ENCODE assay signal across 33 cellular contexts in the genomic region with DNA sequence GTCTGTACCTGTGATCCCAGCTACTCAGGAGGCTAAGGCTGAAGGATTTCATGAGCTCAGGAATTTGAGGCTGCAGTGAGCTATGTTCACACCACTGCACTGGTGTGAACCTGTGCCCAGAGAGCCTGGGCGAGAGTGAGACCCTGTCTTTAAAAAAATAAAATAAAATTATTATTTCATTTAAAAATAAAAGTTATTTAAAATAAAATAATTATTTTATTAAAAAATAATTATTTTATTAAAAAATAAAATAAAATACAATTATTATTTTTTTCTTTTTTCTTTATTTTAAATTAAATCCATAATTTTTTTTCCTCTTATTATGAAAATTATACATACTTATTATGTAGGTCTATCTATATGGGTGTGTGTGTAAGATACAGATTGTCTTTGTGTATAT. TPM values are rescaled to one million over a fixed set of nuclear protein-coding genes. Genes with fewer than 3 reads are reported as not detected.
"Had no signal": no experiment of that assay in that cellular context is flagged by ENCODE, and none has a peak within 500 bp of the region (broad histone marks: within the 10 kb centered on the region; RNA-seq: fewer than 3 reads in every experiment).

No MANE protein-coding gene starts in this region.

- H3K36me3 Mint-ChIP-seq: mesothelial cell of epicardium; naive B cell; stimulated activated memory B cell treated with anti-CD40 and anti-IgM and Interleukin-4, amounts not matched to agents 10 μg/mL and 1 μg/mL and 100 μg/mL, for 72 hours; type B pancreatic cell had no signal

- H3K4me1 Mint-ChIP-seq: naive B cell; stimulated activated memory B cell treated with anti-CD40 and anti-IgM and Interleukin-4, amounts not matched to agents 10 μg/mL and 1 μg/mL and 100 μg/mL, for 72 hours had no signal

- H3K27me3 ChIP-seq: gastrocnemius medialis, left lung, sigmoid colon, testis, tibial artery had no signal

- ATAC-seq: effector memory CD8-positive, alpha-beta T cell; gastrocnemius medialis; left cardiac atrium; left lung; mucosa of descending colon; psoas muscle; right cardiac atrium; stimulated activated memory B cell treated with anti-CD40 and anti-IgM and Interleukin-4, amounts not matched to agents 10 μg/mL and 1 μg/mL and 100 μg/mL, for 72 hours; stimulated activated naive CD8-positive, alpha-beta T cell treated with anti-CD3 and anti-CD28 coated beads, Interleukin-15, Interleukin-2, amounts not matched to agents 100 U/mL and 50 U/mL, for 24 hours had no signal

- H3K27ac Mint-ChIP-seq: effector memory CD8-positive, alpha-beta T cell; mesothelial cell of epicardium; naive B cell; nephron; stimulated activated memory B cell treated with anti-CD40 and anti-IgM and Interleukin-4, amounts not matched to agents 10 μg/mL and 1 μg/mL and 100 μg/mL, for 72 hours; type B pancreatic cell had no signal

- H3K27me3 Mint-ChIP-seq: stimulated activated memory B cell treated with anti-CD40 and anti-IgM and Interleukin-4, amounts not matched to agents 10 μg/mL and 1 μg/mL and 100 μg/mL, for 72 hours; type B pancreatic cell had no signal

- H3K27ac ChIP-seq: coronary artery, gastrocnemius medialis, left lung, psoas muscle, sigmoid colon, spleen, testis, tibial artery had no signal

- H3K4me1 ChIP-seq: gastrocnemius medialis, psoas muscle, sigmoid colon, spleen, testis, tibial artery had no signal

- H3K9me3 ChIP-seq: gastrocnemius medialis, left lung, mucosa of descending colon, psoas muscle, sigmoid colon, spleen, testis, tibial artery had no signal

- H3K4me3 ChIP-seq: coronary artery, gastrocnemius medialis, left lung, mucosa of descending colon, psoas muscle, sigmoid colon, spleen, testis, tibial artery had no signal

- H3K36me3 ChIP-seq: gastrocnemius medialis, left lung, sigmoid colon, spleen, tibial artery had no signal

- H3K4me3 Mint-ChIP-seq: effector memory CD8-positive, alpha-beta T cell; mesothelial cell of epicardium; naive B cell; nephron; stimulated activated memory B cell treated with anti-CD40 and anti-IgM and Interleukin-4, amounts not matched to agents 10 μg/mL and 1 μg/mL and 100 μg/mL, for 72 hours; type B pancreatic cell had no signal

- DNase-seq: effector memory CD8-positive, alpha-beta T cell; gastrocnemius medialis; head of caudate nucleus; left cardiac atrium; left lung; mesenchymal stem cell; mucosa of descending colon; naive B cell; nucleus accumbens; posterior cingulate gyrus; psoas muscle; right cardiac atrium; sigmoid colon; spleen; stimulated activated CD4-positive, alpha-beta T cell treated with anti-CD3 and anti-CD28 coated beads, Interleukin-4, amount 100 ng/mL, for 4 hours; stimulated activated naive CD8-positive, alpha-beta T cell treated with anti-CD3 and anti-CD28 coated beads, Interleukin-15, Interleukin-2, amounts not matched to agents 100 U/mL and 50 U/mL, for 24 hours; substantia nigra; testis; tibial artery had no signal

- H3K9me3 Mint-ChIP-seq: effector memory CD8-positive, alpha-beta T cell; naive B cell; nephron; stimulated activated memory B cell treated with anti-CD40 and anti-IgM and Interleukin-4, amounts not matched to agents 10 μg/mL and 1 μg/mL and 100 μg/mL, for 72 hours; type B pancreatic cell had no signal

RNA-seq across cellular contexts. Expression of a gene that starts 53.6 kb away (rescaled TPM):
- total RNA-seq: chondrocyte, dermis microvascular lymphatic vessel endothelial cell, fibroblast of villous mesenchyme, glomerular endothelial cell, lower leg skin, lung microvascular endothelial cell, osteocyte, sigmoid colon, spleen had no signal
- polyA plus RNA-seq: esophagus, spleen, urinary bladder had no signal
